Comparison of ENCODE assay signal across 20 cellular contexts in genomic region chr9:10341057-10341456, GRCh38.
"Had no signal": no experiment of that assay in that cellular context is flagged by ENCODE, and none has a peak within 500 bp of the region (broad histone marks: within the 10 kb centered on the region; RNA-seq: fewer than 3 reads in every experiment).

No MANE protein-coding gene starts in this region.

- DNase-seq: stimulated activated CD4-positive, alpha-beta T cell treated with anti-CD3 and anti-CD28 coated beads, Interleukin-2, amount 100 ng/mL, for 48 hours; stimulated activated CD4-positive, alpha-beta T cell treated with anti-CD3 and anti-CD28 coated beads, Interleukin-4, amount 100 ng/mL, for 1 hour; stimulated activated CD4-positive, alpha-beta T cell treated with anti-CD3 and anti-CD28 coated beads, Interleukin-4, amount 100 ng/mL, for 24 hours; stimulated activated CD4-positive, alpha-beta T cell treated with anti-CD3 and anti-CD28 coated beads, Interleukin-4, amount 100 ng/mL, for 4 hours; stimulated activated CD8-positive, alpha-beta memory T cell treated with anti-CD3 and anti-CD28 coated beads, Interleukin-4, amount 100 ng/mL, for 48 hours; stimulated activated naive B cell treated with anti-CD40 and anti-IgM and Interleukin-4, amounts not matched to agents 10 μg/mL and 1 μg/mL and 100 μg/mL, for 72 hours; stimulated activated naive CD4-positive, alpha-beta T cell; stimulated activated naive CD4-positive, alpha-beta T cell treated with Interleukin-2 at 50 U/mL for 16 hours; stimulated activated naive CD8-positive, alpha-beta T cell treated with anti-CD3 and anti-CD28 coated beads, Interleukin-15, amount 100 ng/mL, for 72 hours; stimulated activated naive CD8-positive, alpha-beta T cell treated with anti-CD3 and anti-CD28 coated beads, Interleukin-15, Interleukin-2, amounts not matched to agents 100 U/mL and 50 U/mL, for 24 hours; stomach; substantia nigra; testis; thyroid gland; tibial artery; transverse colon; trophoblast cell; upper lobe of left lung; upper lobe of right lung; uterus had no signal
